9 cellular contexts compared by ENCODE assay signal in genomic region chrX:83469551-83469950, GRCh38.
DNase-seq lines count a peak whose midpoint lies in the region; ATAC-seq and TF ChIP-seq lines count a peak whose summit lies in the region.
"Had no signal": no experiment of that assay in that cellular context is flagged by ENCODE, and none has a peak within 500 bp of the region (broad histone marks: within the 10 kb centered on the region; RNA-seq: fewer than 3 reads in every experiment).

No MANE protein-coding gene starts in this region.

- no peak overlapping the region for H3K4me3 Mint-ChIP-seq in stimulated activated naive CD8-positive, alpha-beta T cell treated with anti-CD3 and anti-CD28 coated beads, Interleukin-15, amount 100 ng/mL, for 72 hours

- no peak overlapping the region for H3K27ac Mint-ChIP-seq in stimulated activated naive CD8-positive, alpha-beta T cell treated with anti-CD3 and anti-CD28 coated beads, Interleukin-15, amount 100 ng/mL, for 72 hours

- peak; percentile 72 for DNase-seq in DMS53 (lab: John Stamatoyannopoulos, UW)
- DNase-seq in RWPE1 (ENCODE audit: low spot score), result no peak
- DNase-seq in islet precursor cell, result peak; percentile 58
- DNase-seq in stimulated activated naive CD8-positive, alpha-beta T cell treated with anti-CD3 and anti-CD28 coated beads, Interleukin-15, amount 100 ng/mL, for 72 hours, result no peak
- no peak for DNase-seq in stimulated activated naive CD8-positive, alpha-beta T cell treated with anti-CD3 and anti-CD28 coated beads, Interleukin-15, Interleukin-2, amounts not matched to agents 100 U/mL and 50 U/mL, for 24 hours

- H3K27ac ChIP-seq in RWPE1, result no peak overlapping the region
- H3K27ac ChIP-seq: SJSA1 had no signal

- TF ChIP-seq CTCF in RWPE1 (conservative IDR thresholded peaks at IDR 0.05; ENCODE audit: low read depth), result peak; percentile 4; the same call in 1 of the 2 replicates

- no peaks in the 10 kb centered on the region for H3K9me3 Mint-ChIP-seq in stimulated activated naive CD8-positive, alpha-beta T cell treated with anti-CD3 and anti-CD28 coated beads, Interleukin-15, amount 100 ng/mL, for 72 hours

- H3K27me3 Mint-ChIP-seq in stimulated activated naive CD8-positive, alpha-beta T cell treated with anti-CD3 and anti-CD28 coated beads, Interleukin-15, amount 100 ng/mL, for 72 hours, result no peaks in the 10 kb centered on the region

- CTCF ChIA-PET in RWPE1 (lab: Yijun Ruan, JAX), result interaction anchor here (0.5 to 1.2 kb wide), 2 partner anchors 166 to 281 kb away, joined by 3 to 4 read pairs; no protein-coding TSS in a partner anchor

- no peaks in the 10 kb centered on the region for H3K4me1 Mint-ChIP-seq in stimulated activated naive CD8-positive, alpha-beta T cell treated with anti-CD3 and anti-CD28 coated beads, Interleukin-15, amount 100 ng/mL, for 72 hours

- POLR2A ChIA-PET in RWPE1 (lab: Yijun Ruan, JAX; ENCODE audit: low non-redundant PET), result no interaction called here

- ATAC-seq in GM18868 (IDR thresholded peaks at IDR 0.05; ENCODE audit: unreplicated experiment) (peak; percentile 98), HG03175 (IDR thresholded peaks at IDR 0.05; ENCODE audit: unreplicated experiment) (peak; percentile 75), GM21528 (IDR thresholded peaks at IDR 0.05; ENCODE audit: low FRiP score, unreplicated experiment) (no peak)
- ATAC-seq in stimulated activated naive CD8-positive, alpha-beta T cell treated with anti-CD3 and anti-CD28 coated beads, Interleukin-15, amount 100 ng/mL, for 72 hours, result no peak
- no peak for ATAC-seq in stimulated activated naive CD8-positive, alpha-beta T cell treated with anti-CD3 and anti-CD28 coated beads, Interleukin-15, Interleukin-2, amounts not matched to agents 100 U/mL and 50 U/mL, for 24 hours

Comparison
In these comparisons a context has a peak if more than half of its experiments do, and no peak if none do; other contexts are left out.
1. DNase-seq: peak in DMS53 (single experiment) and islet precursor cell (single experiment); none in RWPE1 (single experiment), stimulated activated naive CD8-positive, alpha-beta T cell treated with anti-CD3 and anti-CD28 coated beads, Interleukin-15, amount 100 ng/mL, for 72 hours (0 of 2) and stimulated activated naive CD8-positive, alpha-beta T cell treated with anti-CD3 and anti-CD28 coated beads, Interleukin-15, Interleukin-2, amounts not matched to agents 100 U/mL and 50 U/mL, for 24 hours (single experiment).
2. ATAC-seq: peak in GM18868 (single experiment) and HG03175 (single experiment); none in stimulated activated naive CD8-positive, alpha-beta T cell treated with anti-CD3 and anti-CD28 coated beads, Interleukin-15, amount 100 ng/mL, for 72 hours (single experiment), GM21528 (single experiment) and stimulated activated naive CD8-positive, alpha-beta T cell treated with anti-CD3 and anti-CD28 coated beads, Interleukin-15, Interleukin-2, amounts not matched to agents 100 U/mL and 50 U/mL, for 24 hours (single experiment).